Comparison of ENCODE assay signal across 1 cellular context in the genomic region with DNA sequence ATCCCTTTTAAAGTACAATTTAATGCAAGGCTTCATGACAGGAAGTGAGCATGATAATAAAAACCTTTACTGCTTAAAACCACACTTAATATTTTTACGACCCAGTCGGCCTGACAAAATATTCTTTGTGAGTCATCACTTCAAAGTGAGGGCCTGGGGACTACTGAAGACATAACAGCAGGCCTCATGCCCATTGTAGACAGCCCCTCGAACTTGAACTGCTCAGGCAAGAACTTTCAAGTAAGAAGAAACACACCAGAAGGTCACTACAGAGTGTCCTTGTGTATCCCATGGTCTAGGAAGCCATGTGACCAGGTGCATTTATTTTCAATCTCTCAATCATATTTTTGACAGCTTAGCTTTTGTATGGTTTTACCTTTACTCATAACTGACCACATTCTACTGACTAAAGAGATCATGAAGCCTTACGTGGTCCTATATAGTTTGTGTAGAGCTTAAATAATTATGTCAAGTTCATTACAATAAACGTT.
TF ChIP-seq lines count a peak whose summit lies in the region.

No MANE protein-coding gene starts in this region.

TF ChIP-seq in K562, 482 proteins besides CTCF, POLR2A, EP300 and RAD21 (continued from another document):
- TF ChIP-seq, protein P1, sequence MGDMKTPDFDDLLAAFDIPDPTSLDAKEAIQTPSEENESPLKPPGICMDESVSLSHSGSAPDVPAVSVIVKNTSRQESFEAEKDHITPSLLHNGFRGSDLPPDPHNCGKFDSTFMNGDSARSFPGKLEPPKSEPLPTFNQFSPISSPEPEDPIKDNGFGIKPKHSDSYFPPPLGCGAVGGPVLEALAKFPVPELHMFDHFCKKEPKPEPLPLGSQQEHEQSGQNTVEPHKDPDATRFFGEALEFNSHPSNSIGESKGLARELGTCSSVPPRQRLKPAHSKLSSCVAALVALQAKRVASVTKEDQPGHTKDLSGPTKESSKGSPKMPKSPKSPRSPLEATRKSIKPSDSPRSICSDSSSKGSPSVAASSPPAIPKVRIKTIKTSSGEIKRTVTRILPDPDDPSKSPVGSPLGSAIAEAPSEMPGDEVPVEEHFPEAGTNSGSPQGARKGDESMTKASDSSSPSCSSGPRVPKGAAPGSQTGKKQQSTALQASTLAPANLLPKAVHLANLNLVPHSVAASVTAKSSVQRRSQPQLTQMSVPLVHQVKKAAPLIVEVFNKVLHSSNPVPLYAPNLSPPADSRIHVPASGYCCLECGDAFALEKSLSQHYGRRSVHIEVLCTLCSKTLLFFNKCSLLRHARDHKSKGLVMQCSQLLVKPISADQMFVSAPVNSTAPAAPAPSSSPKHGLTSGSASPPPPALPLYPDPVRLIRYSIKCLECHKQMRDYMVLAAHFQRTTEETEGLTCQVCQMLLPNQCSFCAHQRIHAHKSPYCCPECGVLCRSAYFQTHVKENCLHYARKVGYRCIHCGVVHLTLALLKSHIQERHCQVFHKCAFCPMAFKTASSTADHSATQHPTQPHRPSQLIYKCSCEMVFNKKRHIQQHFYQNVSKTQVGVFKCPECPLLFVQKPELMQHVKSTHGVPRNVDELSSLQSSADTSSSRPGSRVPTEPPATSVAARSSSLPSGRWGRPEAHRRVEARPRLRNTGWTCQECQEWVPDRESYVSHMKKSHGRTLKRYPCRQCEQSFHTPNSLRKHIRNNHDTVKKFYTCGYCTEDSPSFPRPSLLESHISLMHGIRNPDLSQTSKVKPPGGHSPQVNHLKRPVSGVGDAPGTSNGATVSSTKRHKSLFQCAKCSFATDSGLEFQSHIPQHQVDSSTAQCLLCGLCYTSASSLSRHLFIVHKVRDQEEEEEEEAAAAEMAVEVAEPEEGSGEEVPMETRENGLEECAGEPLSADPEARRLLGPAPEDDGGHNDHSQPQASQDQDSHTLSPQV (IDR thresholded peaks at IDR 0.05), result peak; percentile 52; the same call in 1 of the 2 replicates
- TF ChIP-seq FOSL1 (tag; conservative IDR thresholded peaks at IDR 0.05), result 0 out of 2 replicates have a peak, but pooled peaks have one; percentile 36
- TF ChIP-seq DMBX1 (CRISPR knock-in tag; IDR thresholded peaks at IDR 0.05; ENCODE audit: borderline replicate concordance), result 0 out of 2 replicates have a peak, but pooled peaks have one; percentile 49
- TF ChIP-seq, protein P2, sequence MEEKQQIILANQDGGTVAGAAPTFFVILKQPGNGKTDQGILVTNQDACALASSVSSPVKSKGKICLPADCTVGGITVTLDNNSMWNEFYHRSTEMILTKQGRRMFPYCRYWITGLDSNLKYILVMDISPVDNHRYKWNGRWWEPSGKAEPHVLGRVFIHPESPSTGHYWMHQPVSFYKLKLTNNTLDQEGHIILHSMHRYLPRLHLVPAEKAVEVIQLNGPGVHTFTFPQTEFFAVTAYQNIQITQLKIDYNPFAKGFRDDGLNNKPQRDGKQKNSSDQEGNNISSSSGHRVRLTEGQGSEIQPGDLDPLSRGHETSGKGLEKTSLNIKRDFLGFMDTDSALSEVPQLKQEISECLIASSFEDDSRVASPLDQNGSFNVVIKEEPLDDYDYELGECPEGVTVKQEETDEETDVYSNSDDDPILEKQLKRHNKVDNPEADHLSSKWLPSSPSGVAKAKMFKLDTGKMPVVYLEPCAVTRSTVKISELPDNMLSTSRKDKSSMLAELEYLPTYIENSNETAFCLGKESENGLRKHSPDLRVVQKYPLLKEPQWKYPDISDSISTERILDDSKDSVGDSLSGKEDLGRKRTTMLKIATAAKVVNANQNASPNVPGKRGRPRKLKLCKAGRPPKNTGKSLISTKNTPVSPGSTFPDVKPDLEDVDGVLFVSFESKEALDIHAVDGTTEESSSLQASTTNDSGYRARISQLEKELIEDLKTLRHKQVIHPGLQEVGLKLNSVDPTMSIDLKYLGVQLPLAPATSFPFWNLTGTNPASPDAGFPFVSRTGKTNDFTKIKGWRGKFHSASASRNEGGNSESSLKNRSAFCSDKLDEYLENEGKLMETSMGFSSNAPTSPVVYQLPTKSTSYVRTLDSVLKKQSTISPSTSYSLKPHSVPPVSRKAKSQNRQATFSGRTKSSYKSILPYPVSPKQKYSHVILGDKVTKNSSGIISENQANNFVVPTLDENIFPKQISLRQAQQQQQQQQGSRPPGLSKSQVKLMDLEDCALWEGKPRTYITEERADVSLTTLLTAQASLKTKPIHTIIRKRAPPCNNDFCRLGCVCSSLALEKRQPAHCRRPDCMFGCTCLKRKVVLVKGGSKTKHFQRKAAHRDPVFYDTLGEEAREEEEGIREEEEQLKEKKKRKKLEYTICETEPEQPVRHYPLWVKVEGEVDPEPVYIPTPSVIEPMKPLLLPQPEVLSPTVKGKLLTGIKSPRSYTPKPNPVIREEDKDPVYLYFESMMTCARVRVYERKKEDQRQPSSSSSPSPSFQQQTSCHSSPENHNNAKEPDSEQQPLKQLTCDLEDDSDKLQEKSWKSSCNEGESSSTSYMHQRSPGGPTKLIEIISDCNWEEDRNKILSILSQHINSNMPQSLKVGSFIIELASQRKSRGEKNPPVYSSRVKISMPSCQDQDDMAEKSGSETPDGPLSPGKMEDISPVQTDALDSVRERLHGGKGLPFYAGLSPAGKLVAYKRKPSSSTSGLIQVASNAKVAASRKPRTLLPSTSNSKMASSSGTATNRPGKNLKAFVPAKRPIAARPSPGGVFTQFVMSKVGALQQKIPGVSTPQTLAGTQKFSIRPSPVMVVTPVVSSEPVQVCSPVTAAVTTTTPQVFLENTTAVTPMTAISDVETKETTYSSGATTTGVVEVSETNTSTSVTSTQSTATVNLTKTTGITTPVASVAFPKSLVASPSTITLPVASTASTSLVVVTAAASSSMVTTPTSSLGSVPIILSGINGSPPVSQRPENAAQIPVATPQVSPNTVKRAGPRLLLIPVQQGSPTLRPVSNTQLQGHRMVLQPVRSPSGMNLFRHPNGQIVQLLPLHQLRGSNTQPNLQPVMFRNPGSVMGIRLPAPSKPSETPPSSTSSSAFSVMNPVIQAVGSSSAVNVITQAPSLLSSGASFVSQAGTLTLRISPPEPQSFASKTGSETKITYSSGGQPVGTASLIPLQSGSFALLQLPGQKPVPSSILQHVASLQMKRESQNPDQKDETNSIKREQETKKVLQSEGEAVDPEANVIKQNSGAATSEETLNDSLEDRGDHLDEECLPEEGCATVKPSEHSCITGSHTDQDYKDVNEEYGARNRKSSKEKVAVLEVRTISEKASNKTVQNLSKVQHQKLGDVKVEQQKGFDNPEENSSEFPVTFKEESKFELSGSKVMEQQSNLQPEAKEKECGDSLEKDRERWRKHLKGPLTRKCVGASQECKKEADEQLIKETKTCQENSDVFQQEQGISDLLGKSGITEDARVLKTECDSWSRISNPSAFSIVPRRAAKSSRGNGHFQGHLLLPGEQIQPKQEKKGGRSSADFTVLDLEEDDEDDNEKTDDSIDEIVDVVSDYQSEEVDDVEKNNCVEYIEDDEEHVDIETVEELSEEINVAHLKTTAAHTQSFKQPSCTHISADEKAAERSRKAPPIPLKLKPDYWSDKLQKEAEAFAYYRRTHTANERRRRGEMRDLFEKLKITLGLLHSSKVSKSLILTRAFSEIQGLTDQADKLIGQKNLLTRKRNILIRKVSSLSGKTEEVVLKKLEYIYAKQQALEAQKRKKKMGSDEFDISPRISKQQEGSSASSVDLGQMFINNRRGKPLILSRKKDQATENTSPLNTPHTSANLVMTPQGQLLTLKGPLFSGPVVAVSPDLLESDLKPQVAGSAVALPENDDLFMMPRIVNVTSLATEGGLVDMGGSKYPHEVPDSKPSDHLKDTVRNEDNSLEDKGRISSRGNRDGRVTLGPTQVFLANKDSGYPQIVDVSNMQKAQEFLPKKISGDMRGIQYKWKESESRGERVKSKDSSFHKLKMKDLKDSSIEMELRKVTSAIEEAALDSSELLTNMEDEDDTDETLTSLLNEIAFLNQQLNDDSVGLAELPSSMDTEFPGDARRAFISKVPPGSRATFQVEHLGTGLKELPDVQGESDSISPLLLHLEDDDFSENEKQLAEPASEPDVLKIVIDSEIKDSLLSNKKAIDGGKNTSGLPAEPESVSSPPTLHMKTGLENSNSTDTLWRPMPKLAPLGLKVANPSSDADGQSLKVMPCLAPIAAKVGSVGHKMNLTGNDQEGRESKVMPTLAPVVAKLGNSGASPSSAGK (IDR thresholded peaks at IDR 0.05), result peak; percentile 51
- TF ChIP-seq MEIS2 (IDR thresholded peaks at IDR 0.05; ENCODE audit: partially characterized antibody), result peak; percentile 65
- TF ChIP-seq ZMIZ1 (IDR thresholded peaks at IDR 0.05; ENCODE audit: low read depth in 2 of 2, low read length in 2 of 2), result no peak
- 0 out of 2 replicates have a peak, but pooled peaks have one; percentile 4 for TF ChIP-seq JUND (IDR thresholded peaks at IDR 0.05; ENCODE audit: borderline replicate concordance, low read depth, low read length)
- no peak for TF ChIP-seq JUND (tag; IDR thresholded peaks at IDR 0.05; ENCODE audit: borderline replicate concordance, low read depth, low read length)
- TF ChIP-seq, protein P3, sequence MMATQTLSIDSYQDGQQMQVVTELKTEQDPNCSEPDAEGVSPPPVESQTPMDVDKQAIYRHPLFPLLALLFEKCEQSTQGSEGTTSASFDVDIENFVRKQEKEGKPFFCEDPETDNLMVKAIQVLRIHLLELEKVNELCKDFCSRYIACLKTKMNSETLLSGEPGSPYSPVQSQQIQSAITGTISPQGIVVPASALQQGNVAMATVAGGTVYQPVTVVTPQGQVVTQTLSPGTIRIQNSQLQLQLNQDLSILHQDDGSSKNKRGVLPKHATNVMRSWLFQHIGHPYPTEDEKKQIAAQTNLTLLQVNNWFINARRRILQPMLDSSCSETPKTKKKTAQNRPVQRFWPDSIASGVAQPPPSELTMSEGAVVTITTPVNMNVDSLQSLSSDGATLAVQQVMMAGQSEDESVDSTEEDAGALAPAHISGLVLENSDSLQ (IDR thresholded peaks at IDR 0.05), result 0 out of 2 replicates have a peak, but pooled peaks have one; percentile 9
- TF ChIP-seq, protein P4, sequence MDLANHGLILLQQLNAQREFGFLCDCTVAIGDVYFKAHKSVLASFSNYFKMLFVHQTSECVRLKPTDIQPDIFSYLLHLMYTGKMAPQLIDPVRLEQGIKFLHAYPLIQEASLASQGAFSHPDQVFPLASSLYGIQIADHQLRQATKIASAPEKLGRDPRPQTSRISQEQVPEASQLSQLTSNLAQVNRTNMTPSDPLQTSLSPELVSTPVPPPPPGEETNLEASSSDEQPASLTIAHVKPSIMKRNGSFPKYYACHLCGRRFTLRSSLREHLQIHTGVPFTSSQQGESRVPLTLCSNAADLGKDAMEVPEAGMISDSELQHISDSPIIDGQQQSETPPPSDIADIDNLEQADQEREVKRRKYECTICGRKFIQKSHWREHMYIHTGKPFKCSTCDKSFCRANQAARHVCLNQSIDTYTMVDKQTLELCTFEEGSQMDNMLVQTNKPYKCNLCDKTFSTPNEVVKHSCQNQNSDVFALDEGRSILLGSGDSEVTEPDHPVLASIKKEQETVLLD (IDR thresholded peaks at IDR 0.05), result no peak
- no peak for TF ChIP-seq ZNF589 (CRISPR knock-in tag; IDR thresholded peaks at IDR 0.05; ENCODE audit: low read depth)
